In genomic region chr1:28778021-28778420, GRCh38 we compare ENCODE assay signal across 30 cellular contexts. TPM values are rescaled to one million over a fixed set of nuclear protein-coding genes. Genes with fewer than 3 reads are reported as not detected.
"Had no signal": no experiment of that assay in that cellular context is flagged by ENCODE, and none has a peak within 500 bp of the region (broad histone marks: within the 10 kb centered on the region; RNA-seq: fewer than 3 reads in every experiment).

No MANE protein-coding gene starts in this region.

- H3K36me3 Mint-ChIP-seq: activated naive CD4-positive, alpha-beta T cell treated with anti-CD3 and anti-CD28 coated beads, Interleukin-2, amount 50 U/mL, for 24 hours had no signal

- H3K27ac ChIP-seq: Peyer's patch, SJSA1, WERI-Rb-1 had no signal

- ATAC-seq: activated CD8-positive, alpha-beta T cell treated with anti-CD3 and anti-CD28 coated beads for 36 hours; activated T-cell treated with anti-CD3 and anti-CD28 coated beads, Interleukin-2, amount 50 U/mL, for 72 hours; activated T-helper 17 cell treated with anti-CD3 and anti-CD28 coated beads, Interleukin-2, amount 50 U/mL, for 72 hours had no signal

- H3K27me3 ChIP-seq: Peyer's patch, SJSA1 had no signal

- H3K27me3 Mint-ChIP-seq: activated CD8-positive, alpha-beta T cell treated with anti-CD3 and anti-CD28 coated beads for 36 hours; activated naive CD4-positive, alpha-beta T cell treated with anti-CD3 and anti-CD28 coated beads, Interleukin-2, amount 50 U/mL, for 24 hours; activated T-helper 17 cell treated with anti-CD3 and anti-CD28 coated beads, Interleukin-2, amount 50 U/mL, for 72 hours; brain had no signal

- H3K9me3 ChIP-seq: Peyer's patch, SJSA1 had no signal

- H3K36me3 ChIP-seq: Peyer's patch had no signal

- H3K4me3 Mint-ChIP-seq: activated CD4-positive, alpha-beta T cell treated with anti-CD3 and anti-CD28 coated beads, Interleukin-2, amount 10 ng/mL, durations not matched to agents 24 days and 14 days; activated CD8-positive, alpha-beta T cell treated with anti-CD3 and anti-CD28 coated beads for 36 hours; activated naive CD4-positive, alpha-beta T cell treated with anti-CD3 and anti-CD28 coated beads, Interleukin-2, amount 50 U/mL, for 24 hours; activated T-cell treated with anti-CD3 and anti-CD28 coated beads, Interleukin-2, amount 50 U/mL, for 72 hours; activated T-helper 17 cell treated with anti-CD3 and anti-CD28 coated beads, Interleukin-2, amount 50 U/mL, for 72 hours; brain had no signal

- H3K9me3 Mint-ChIP-seq: activated CD4-positive, alpha-beta T cell treated with anti-CD3 and anti-CD28 coated beads, Interleukin-2, amount 10 ng/mL, durations not matched to agents 24 days and 14 days; activated CD8-positive, alpha-beta T cell treated with anti-CD3 and anti-CD28 coated beads for 36 hours; activated naive CD4-positive, alpha-beta T cell treated with anti-CD3 and anti-CD28 coated beads, Interleukin-2, amount 50 U/mL, for 24 hours; activated T-cell treated with anti-CD3 and anti-CD28 coated beads, Interleukin-2, amount 50 U/mL, for 72 hours; activated T-helper 17 cell treated with anti-CD3 and anti-CD28 coated beads, Interleukin-2, amount 50 U/mL, for 72 hours; brain had no signal

- H3K27ac Mint-ChIP-seq: activated CD4-positive, alpha-beta T cell treated with anti-CD3 and anti-CD28 coated beads, Interleukin-2, amount 10 ng/mL, durations not matched to agents 24 days and 14 days; activated CD8-positive, alpha-beta T cell treated with anti-CD3 and anti-CD28 coated beads for 36 hours; activated naive CD4-positive, alpha-beta T cell treated with anti-CD3 and anti-CD28 coated beads, Interleukin-2, amount 50 U/mL, for 24 hours; activated T-cell treated with anti-CD3 and anti-CD28 coated beads, Interleukin-2, amount 50 U/mL, for 72 hours; brain had no signal

- H3K4me1 ChIP-seq: Peyer's patch, SJSA1 had no signal

- H3K4me1 Mint-ChIP-seq: activated T-helper 17 cell treated with anti-CD3 and anti-CD28 coated beads, Interleukin-2, amount 50 U/mL, for 72 hours; brain had no signal

- DNase-seq: activated CD4-positive, alpha-beta T cell treated with anti-CD3 and anti-CD28 coated beads, Interleukin-2, amount 10 ng/mL, durations not matched to agents 24 days and 14 days; activated CD4-positive, alpha-beta T cell treated with anti-CD3 and anti-CD28 coated beads, Interleukin-2, amount 50 U/mL, for 4 hours; activated CD8-positive, alpha-beta T cell treated with anti-CD3 and anti-CD28 coated beads for 36 hours; activated naive CD4-positive, alpha-beta T cell; activated T-cell treated with anti-CD3 and anti-CD28 coated beads, Interleukin-2, amount 50 U/mL, for 1 hour; activated T-cell treated with anti-CD3 and anti-CD28 coated beads, Interleukin-2, amount 50 U/mL, for 72 hours; anterior cingulate cortex; central memory CD4-positive, alpha-beta T cell; Karpas-422; KBM-7; NCI-H1105; NCI-H1417 treated with DMSO at 0.1 percent for 48 hours; NCI-H1694; NCI-H2029; NCI-H345; NCI-H524 treated with DMSO at 0.1 percent for 48 hours; RPMI8226; SHP77 treated with DMSO at 0.1 percent for 48 hours; T1000; WERI-Rb-1 had no signal

- H3K4me3 ChIP-seq: Peyer's patch, SJSA1 had no signal

RNA-seq across cellular contexts. Expression of gene OPRD1, which starts 33.9 kb away (rescaled TPM):
- total RNA-seq: activated CD8-positive, alpha-beta memory T cell treated with anti-CD3 and anti-CD28 coated beads for 36 hours; activated T-cell treated with anti-CD3 and anti-CD28 coated beads, Interleukin-2, amount 50 U/mL, for 72 hours; activated T-helper 17 cell treated with anti-CD3 and anti-CD28 coated beads, Interleukin-2, amount 50 U/mL, for 72 hours; MCF 10A; NCI-H460; T-helper 1 cell treated with Interleukin-12 subunit alpha and Interleukin-12 subunit beta and Interleukin-4 antibody, amounts not matched to agents 30 ng/mL and 1 ng/mL, for 36 hours; T-helper 2 cell treated with Interferon-gamma antibody and Interleukin-4, amounts not matched to agents 100 ng/mL and 5 ng/mL, for 36 hours had no signal
